Comparison of ENCODE assay signal across 20 cellular contexts in the genomic region with DNA sequence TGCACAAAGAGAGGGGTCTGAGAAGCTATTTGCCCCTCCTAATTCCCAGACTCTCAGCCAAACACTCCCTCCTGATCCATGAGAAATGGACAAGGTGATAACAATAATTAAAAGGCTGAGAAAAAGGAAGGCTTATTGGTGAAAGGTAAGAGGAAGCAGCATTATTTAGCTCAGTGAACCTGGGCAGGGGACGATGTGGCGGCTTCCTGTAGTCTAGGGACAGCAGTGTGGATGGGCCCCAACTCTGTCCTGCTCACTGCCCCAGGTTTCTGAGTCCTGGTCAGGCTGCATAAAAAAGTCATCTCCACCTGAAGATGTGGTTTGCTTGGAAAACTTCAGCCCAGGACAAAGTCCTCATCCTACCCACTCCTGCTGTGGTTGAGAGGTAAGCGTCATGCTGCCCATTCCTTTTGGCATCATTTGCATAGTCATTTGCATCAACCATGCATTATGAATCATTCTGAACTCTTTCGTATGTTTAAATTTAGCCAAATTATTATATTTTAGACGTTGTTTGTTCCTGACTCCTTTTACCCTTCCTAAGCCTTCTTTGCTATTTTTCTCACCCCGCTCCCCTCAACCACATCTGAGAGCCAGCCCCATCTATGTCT.
DNase-seq lines count a peak whose midpoint lies in the region; ATAC-seq, FAIRE-seq and TF ChIP-seq lines count a peak whose summit lies in the region.
"Had no signal": no experiment of that assay in that cellular context is flagged by ENCODE, and none has a peak within 500 bp of the region (broad histone marks: within the 10 kb centered on the region; RNA-seq: fewer than 3 reads in every experiment).

No MANE protein-coding gene starts in this region.

- TF ChIP-seq POLR2A in GM12878 (IDR thresholded peaks at IDR 0.05; ENCODE audit: low read depth, low read length): no peak
- no peak for TF ChIP-seq POLR2A in sigmoid colon (IDR thresholded peaks at IDR 0.05)

- H2AFZ ChIP-seq in GM12878 (ENCODE audit: control insufficient read depth, low read depth, low read length): no peak overlapping the region
- H2AFZ ChIP-seq: GM23338 had no signal

- ATAC-seq in Right ventricle myocardium inferior (no peak), right cardiac atrium (no peak), GM12878 (peak; percentile 41), GM18909 (IDR thresholded peaks at IDR 0.05; ENCODE audit: poor library complexity, unreplicated experiment) (no peak)
- ATAC-seq: GM23338, HCT116, K562 had no signal

- no peak overlapping the region for H3K27ac ChIP-seq in right cardiac atrium (ENCODE audit: low read length)
- H3K27ac ChIP-seq in GM12878 (ENCODE audit: control insufficient read depth, insufficient read depth): no peak overlapping the region
- H3K27ac ChIP-seq in sigmoid colon: no peak overlapping the region
- H3K27ac ChIP-seq: BLaER1 had no signal

- RAD21 ChIA-PET in GM12878 (lab: Charles Lee; ENCODE audit: unreplicated experiment): no interaction called here

- H3K4me3 ChIP-seq in right cardiac atrium (ENCODE audit: low read length) (no peak overlapping the region), H7 (ENCODE audit: insufficient read depth, low read depth, low read length) (no peak overlapping the region), GM12878 (no peak overlapping the region), sigmoid colon (no peak overlapping the region)
- H3K4me3 ChIP-seq: BLaER1, GM23338, K562 had no signal

- H3K9ac ChIP-seq in GM12878 (ENCODE audit: control insufficient read depth, insufficient read depth, low read length): no peak overlapping the region
- H3K9ac ChIP-seq: BLaER1 had no signal

- H3K27me3 ChIP-seq in right cardiac atrium (ENCODE audit: control insufficient read depth, insufficient read depth): no peaks in the 10 kb centered on the region
- H3K27me3 ChIP-seq in H7 (ENCODE audit: control insufficient read depth, insufficient read depth, low read length): no peaks in the 10 kb centered on the region; the same call in 1 of the 2 replicates
- H3K27me3 ChIP-seq in GM12878 (replicated peaks in 1 of 2; ENCODE audit: control insufficient read depth in 2 of 2, insufficient read depth in 2 of 2, low read length in 1 of 2): no peaks in the 10 kb centered on the region
- no peaks in the 10 kb centered on the region for H3K27me3 ChIP-seq in sigmoid colon
- H3K27me3 ChIP-seq: BLaER1 had no signal

- in situ Hi-C loops in GM12878 (cut with MboI): no loop called here

- H3K9me3 ChIP-seq in right cardiac atrium (ENCODE audit: control insufficient read depth, low read length): no peaks in the 10 kb centered on the region
- no peaks in the 10 kb centered on the region for H3K9me3 ChIP-seq in GM12878 (replicated peaks; ENCODE audit: control insufficient read depth, insufficient read depth, low read length)
- no peaks in the 10 kb centered on the region for H3K9me3 ChIP-seq in sigmoid colon
- H3K9me3 ChIP-seq: BLaER1 had no signal

- 0 out of 2 replicates have a peak overlapping the region, but pooled peaks have one; percentile 28 for H3K4me2 ChIP-seq in GM12878 (ENCODE audit: control insufficient read depth, insufficient read depth)
- H3K4me2 ChIP-seq: BLaER1, GM23338 had no signal

- TF ChIP-seq EP300 in GM12878 (IDR thresholded peaks at IDR 0.05; ENCODE audit: borderline replicate concordance in 1 of 2, control insufficient read depth in 1 of 2, low read depth in 2 of 2, low read length in 2 of 2) (no peak), sigmoid colon (IDR thresholded peaks at IDR 0.05) (no peak)

- SMC1A ChIA-PET in GM12878 (lab: Charles Lee; ENCODE audit: uncharacterized antibody, unreplicated experiment): interaction anchor here (1.2 kb wide), 1 partner anchor 34 kb away, joined by 6 read pairs; no protein-coding TSS in a partner anchor

- no peaks in the 10 kb centered on the region for H4K20me1 ChIP-seq in GM12878 (ENCODE audit: control insufficient read depth, insufficient read depth)
- H4K20me1 ChIP-seq: BLaER1 had no signal

- TF ChIP-seq RAD21 in GM12878 (IDR thresholded peaks at IDR 0.05; ENCODE audit: insufficient read depth, low read depth, low read length): no peak

- no TSS peak for BruUV-seq in GM12878 (replicated peaks; lab: Mats Ljungman, UMichigan)

- DNase-seq in Right ventricle myocardium inferior (ENCODE audit: missing footprints) (peak; percentile 14), right cardiac atrium (no peak), H7 (peak; percentile 8), GM12878 (ENCODE audit: low read depth, low spot score) (no peak), sigmoid colon (peak; percentile 6), SK-N-DZ (ENCODE audit: low spot score) (no peak), COR-L47 (lab: John Stamatoyannopoulos, UW) (no peak)
- DNase-seq: 8988T; Calu3; CD4-positive, alpha-beta memory T cell; DMS79 treated with DMSO at 0.1 percent for 48 hours; HFFc6; IMR-90 had no signal

- H3K79me2 ChIP-seq in GM12878 (ENCODE audit: control insufficient read depth, insufficient read depth, low read length): no peaks in the 10 kb centered on the region

- peak; percentile 44 for FAIRE-seq in GM12878 (lab: Jason Lieb, UNC)
- FAIRE-seq: H54, HTR-8/SVneo, K562 had no signal

- POLR2A ChIA-PET in GM12878 (lab: Charles Lee): interaction anchor here (0.6 kb wide), 1 partner anchor 249 kb away, joined by 4 read pairs; no protein-coding TSS in a partner anchor

- TF ChIP-seq CTCF in GM12878 (IDR thresholded peaks at IDR 0.05 in 2 of 3, conservative IDR thresholded peaks at IDR 0.05 in 1 of 3; ENCODE audit: control insufficient read depth in 2 of 3, extremely low read depth in 1 of 3, insufficient read depth in 1 of 3, low read depth in 3 of 3, low read length in 3 of 3): no peak
- no peak for TF ChIP-seq CTCF in sigmoid colon (IDR thresholded peaks at IDR 0.05)

- CTCF ChIA-PET in GM12878 (lab: Yijun Ruan, JAX): no interaction called here

- 84% methylated on average over 6 of the region's 6 CpGs for WGBS in right cardiac atrium
- WGBS in GM12878 (ENCODE audit: insufficient coverage, insufficient replicate concordance, low lambda C conversion rate, missing lambda C conversion rate): under 1% methylated on average over 6 of the region's 6 CpGs
- WGBS in sigmoid colon, 2 donors: 81 to 83% methylated on average over 6 of the region's 6 CpGs

- H3K4me1 ChIP-seq in right cardiac atrium (ENCODE audit: control insufficient read depth, insufficient read depth, low read length) (no peaks in the 10 kb centered on the region), GM12878 (ENCODE audit: control insufficient read depth, insufficient read depth, low read length) (peaks cover 13% of the 10 kb centered on the region), sigmoid colon (no peaks in the 10 kb centered on the region)
- H3K4me1 ChIP-seq: BLaER1 had no signal

- intact Hi-C loops in Right ventricle myocardium inferior (cut with DNase I) (no loop called here), right cardiac atrium (cut with DNase I) (no loop called here), GM12878 (cut with micrococcal nuclease; ENCODE audit: unreplicated experiment) (no loop called here), sigmoid colon (cut with DNase I) (no loop called here)

- H3K36me3 ChIP-seq in H7 (replicated peaks; ENCODE audit: control insufficient read depth, insufficient read depth, low read length) (no peaks in the 10 kb centered on the region), GM12878 (ENCODE audit: control insufficient read depth in 2 of 2, insufficient read depth in 2 of 2, low read length in 1 of 2) (no peaks in the 10 kb centered on the region), sigmoid colon (no peaks in the 10 kb centered on the region)
- H3K36me3 ChIP-seq: BLaER1 had no signal

TF ChIP-seq in GM12878, 131 proteins besides CTCF, POLR2A, EP300 and RAD21:
- peak; percentile 54; the same call in 1 of the 3 replicates for TF ChIP-seq POU2F2 (IDR thresholded peaks at IDR 0.05; ENCODE audit: borderline replicate concordance, low read depth, low read length)
- TF ChIP-seq, protein P1, sequence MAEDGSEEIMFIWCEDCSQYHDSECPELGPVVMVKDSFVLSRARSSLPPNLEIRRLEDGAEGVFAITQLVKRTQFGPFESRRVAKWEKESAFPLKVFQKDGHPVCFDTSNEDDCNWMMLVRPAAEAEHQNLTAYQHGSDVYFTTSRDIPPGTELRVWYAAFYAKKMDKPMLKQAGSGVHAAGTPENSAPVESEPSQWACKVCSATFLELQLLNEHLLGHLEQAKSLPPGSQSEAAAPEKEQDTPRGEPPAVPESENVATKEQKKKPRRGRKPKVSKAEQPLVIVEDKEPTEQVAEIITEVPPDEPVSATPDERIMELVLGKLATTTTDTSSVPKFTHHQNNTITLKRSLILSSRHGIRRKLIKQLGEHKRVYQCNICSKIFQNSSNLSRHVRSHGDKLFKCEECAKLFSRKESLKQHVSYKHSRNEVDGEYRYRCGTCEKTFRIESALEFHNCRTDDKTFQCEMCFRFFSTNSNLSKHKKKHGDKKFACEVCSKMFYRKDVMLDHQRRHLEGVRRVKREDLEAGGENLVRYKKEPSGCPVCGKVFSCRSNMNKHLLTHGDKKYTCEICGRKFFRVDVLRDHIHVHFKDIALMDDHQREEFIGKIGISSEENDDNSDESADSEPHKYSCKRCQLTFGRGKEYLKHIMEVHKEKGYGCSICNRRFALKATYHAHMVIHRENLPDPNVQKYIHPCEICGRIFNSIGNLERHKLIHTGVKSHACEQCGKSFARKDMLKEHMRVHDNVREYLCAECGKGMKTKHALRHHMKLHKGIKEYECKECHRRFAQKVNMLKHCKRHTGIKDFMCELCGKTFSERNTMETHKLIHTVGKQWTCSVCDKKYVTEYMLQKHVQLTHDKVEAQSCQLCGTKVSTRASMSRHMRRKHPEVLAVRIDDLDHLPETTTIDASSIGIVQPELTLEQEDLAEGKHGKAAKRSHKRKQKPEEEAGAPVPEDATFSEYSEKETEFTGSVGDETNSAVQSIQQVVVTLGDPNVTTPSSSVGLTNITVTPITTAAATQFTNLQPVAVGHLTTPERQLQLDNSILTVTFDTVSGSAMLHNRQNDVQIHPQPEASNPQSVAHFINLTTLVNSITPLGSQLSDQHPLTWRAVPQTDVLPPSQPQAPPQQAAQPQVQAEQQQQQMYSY (CRISPR knock-in tag; IDR thresholded peaks at IDR 0.05): no peak
TF ChIP-seq in GM12878: peak in this region for 1.

Comparison
In these comparisons a context has a peak if more than half of its experiments do, and no peak if none do; other contexts are left out.
1. DNase-seq: peak in Right ventricle myocardium inferior (single experiment), H7 (single experiment) and sigmoid colon (single experiment); none in right cardiac atrium (0 of 3), GM12878 (single experiment), SK-N-DZ (single experiment) and COR-L47 (single experiment).